Comparison of ENCODE assay signal across 18 cellular contexts in genomic region chr1:59487335-59488031, GRCh38.
DNase-seq lines count a peak whose midpoint lies in the region; ATAC-seq, FAIRE-seq and TF ChIP-seq lines count a peak whose summit lies in the region.
"Had no signal": no experiment of that assay in that cellular context is flagged by ENCODE, and none has a peak within 500 bp of the region (broad histone marks: within the 10 kb centered on the region; RNA-seq: fewer than 3 reads in every experiment).

No MANE protein-coding gene starts in this region.

- no peaks in the 10 kb centered on the region for H3K36me3 ChIP-seq in MM.1S (replicated peaks; ENCODE audit: insufficient read depth, low read length)
- no peaks in the 10 kb centered on the region for H3K36me3 ChIP-seq in bronchial epithelial cell (ENCODE audit: control insufficient read depth, insufficient read depth, low read length)
- H3K36me3 ChIP-seq in mesenchymal stem cell (ENCODE audit: control insufficient read depth in 1 of 2, insufficient read depth in 2 of 2, low read depth in 1 of 2, low read length in 2 of 2) = no peaks in the 10 kb centered on the region
- H3K36me3 ChIP-seq in transverse colon = no peaks in the 10 kb centered on the region

- H3K14ac ChIP-seq in mesenchymal stem cell (ENCODE audit: low read length in 2 of 2) = no peak overlapping the region

- H2AFZ ChIP-seq in MM.1S (ENCODE audit: low read length) (peak overlapping the region; percentile 33), mesenchymal stem cell (ENCODE audit: low read depth, low read length) (no peak overlapping the region)

- no peak for TF ChIP-seq POLR2A in transverse colon (IDR thresholded peaks at IDR 0.05)

- H3F3A ChIP-seq in MM.1S (ENCODE audit: insufficient read depth, low read length) = peaks cover 7% of the 10 kb centered on the region

- TF ChIP-seq CTCF in MM.1S (IDR thresholded peaks at IDR 0.05; ENCODE audit: low read length) = no peak
- no peak for TF ChIP-seq CTCF in bronchial epithelial cell (IDR thresholded peaks at IDR 0.05; ENCODE audit: insufficient read depth, low read length, severe bottlenecking)
- TF ChIP-seq CTCF in transverse colon (IDR thresholded peaks at IDR 0.05) = no peak

- H4K91ac ChIP-seq in mesenchymal stem cell (ENCODE audit: low read length) = no peak overlapping the region

- H2AK5ac ChIP-seq in mesenchymal stem cell (ENCODE audit: low read length, severe bottlenecking) = no peak overlapping the region

- H3K9ac ChIP-seq in MM.1S (ENCODE audit: low read length) = no peak overlapping the region
- H3K9ac ChIP-seq in mesenchymal stem cell (ENCODE audit: low read length) = peak overlapping the region; percentile 63

- H4K8ac ChIP-seq in mesenchymal stem cell (ENCODE audit: low read length) = peak overlapping the region; percentile 45

- DNase-seq in AG20443 (ENCODE audit: low spot score) = peak; percentile 76
- peak; percentile 66 for DNase-seq in MM.1S
- peak; percentile 89 for DNase-seq in bronchial epithelial cell (ENCODE audit: low read depth)
- DNase-seq in mesenchymal stem cell = no peak
- no peak for DNase-seq in transverse colon
- DNase-seq: activated naive CD4-positive, alpha-beta T cell treated with Interleukin-2 at 50 U/mL for 16 hours; DMS153; immature natural killer cell; NCI-H1048; NCI-H2227 treated with DMSO at 0.1 percent for 48 hours; T-helper 9 cell had no signal

- no peak for ATAC-seq in GM21723 (IDR thresholded peaks at IDR 0.05; ENCODE audit: unreplicated experiment)
- no peak for ATAC-seq in HG03108 (IDR thresholded peaks at IDR 0.05; ENCODE audit: unreplicated experiment)
- no peak for ATAC-seq in GM21528 (IDR thresholded peaks at IDR 0.05; ENCODE audit: low FRiP score, unreplicated experiment)
- ATAC-seq: stimulated activated memory B cell treated with anti-CD40 and anti-IgM and Interleukin-4, amounts not matched to agents 10 μg/mL and 1 μg/mL and 100 μg/mL, for 72 hours had no signal

- H3K4ac ChIP-seq in mesenchymal stem cell (ENCODE audit: low read depth in 1 of 2, low read length in 2 of 2) = no peak overlapping the region

- WGBS in mesenchymal stem cell = 73% methylated on average over 1 of the region's 2 CpGs
- 87% methylated on average over 2 of the region's 2 CpGs; no CpG with 5 or more reads in 1 of the 2 donors for WGBS in transverse colon (ENCODE audit: low coverage in 1 of 2), 2 donors

- H3K9me2 ChIP-seq in MM.1S (replicated peaks; ENCODE audit: insufficient read depth, low read length) = no peaks in the 10 kb centered on the region

- intact Hi-C loops in transverse colon (cut with DNase I; ENCODE audit: low total_unique reads) = no loop called here

- no peaks in the 10 kb centered on the region for H4K20me1 ChIP-seq in MM.1S (ENCODE audit: insufficient read depth, low read length)

- H2BK120ac ChIP-seq in mesenchymal stem cell (ENCODE audit: low read depth, low read length) = no peak overlapping the region

- H3K27me3 ChIP-seq in MM.1S (replicated peaks; ENCODE audit: insufficient read depth, low read length) = no peaks in the 10 kb centered on the region
- H3K27me3 ChIP-seq in bronchial epithelial cell (ENCODE audit: control insufficient read depth, insufficient read depth, low read length) = no peaks in the 10 kb centered on the region
- H3K27me3 ChIP-seq in mesenchymal stem cell (ENCODE audit: control insufficient read depth in 1 of 2, insufficient read depth in 1 of 2, low read length in 2 of 2) = no peaks in the 10 kb centered on the region
- no peaks in the 10 kb centered on the region for H3K27me3 ChIP-seq in transverse colon

- H3K79me1 ChIP-seq in mesenchymal stem cell (replicated peaks; ENCODE audit: low read length, poor library complexity, severe bottlenecking) = peaks cover 2% of the 10 kb centered on the region

- peak overlapping the region; percentile 67 for H2BK15ac ChIP-seq in mesenchymal stem cell (ENCODE audit: low read depth, poor library complexity, severe bottlenecking)

- H3K18ac ChIP-seq in mesenchymal stem cell (ENCODE audit: low read depth in 1 of 2, low read length in 2 of 2) = peak overlapping the region in 1 of 2 experiments; percentile 19

- H2BK5ac ChIP-seq in mesenchymal stem cell (ENCODE audit: low read depth, low read length, poor library complexity, severe bottlenecking) = no peak overlapping the region

- H3K79me2 ChIP-seq in MM.1S (ENCODE audit: low read length) = no peaks in the 10 kb centered on the region

- peak overlapping the region in 1 of 2 experiments; percentile 4 for H2BK12ac ChIP-seq in mesenchymal stem cell (ENCODE audit: low read length in 2 of 2)

- H3K4me1 ChIP-seq in MM.1S (ENCODE audit: low read length) (peaks cover 37% of the 10 kb centered on the region), mesenchymal stem cell (ENCODE audit: control insufficient read depth, insufficient read depth, low read depth, low read length) (peaks cover 1% of the 10 kb centered on the region), transverse colon (peaks cover 0 to 14% (median 3%) of the 10 kb centered on the region in 4 donors)

- no peak overlapping the region for H3K23ac ChIP-seq in mesenchymal stem cell (ENCODE audit: low read length in 2 of 2)

- no peak for FAIRE-seq in bronchial epithelial cell (lab: Jason Lieb, UNC)
- FAIRE-seq: GM12892, urothelium cell line had no signal

- H3K9me3 ChIP-seq in MM.1S (replicated peaks; ENCODE audit: insufficient read depth, low read length) (no peaks in the 10 kb centered on the region), mesenchymal stem cell (ENCODE audit: control insufficient read depth, low read length) (no peaks in the 10 kb centered on the region), transverse colon (no peaks in the 10 kb centered on the region)

- no peak for TF ChIP-seq EP300 in transverse colon (IDR thresholded peaks at IDR 0.05; ENCODE audit: low read depth)

- peak overlapping the region; percentile 31; the same call in 1 of the 2 replicates for H3K27ac ChIP-seq in MM.1S (ENCODE audit: low read length)
- H3K27ac ChIP-seq in mesenchymal stem cell (ENCODE audit: low read length, poor library complexity, severe bottlenecking) = no peak overlapping the region
- no peak overlapping the region for H3K27ac ChIP-seq in transverse colon
- H3K27ac ChIP-seq: HL-60 had no signal

- in situ Hi-C loops in transverse colon (cut with MboI; ENCODE audit: low pct_ligation_motif_present in 1 of 4, low pct_unique_long_range_greater_than_20kb in 1 of 4, low sequenced_read_pairs in 3 of 4) = no loop called here

- H3K4me3 ChIP-seq in MM.1S (ENCODE audit: low read length) (peak overlapping the region; percentile 4; the same call in 1 of the 2 replicates), bronchial epithelial cell (ENCODE audit: low read depth, low read length) (no peak overlapping the region), mesenchymal stem cell (ENCODE audit: insufficient read depth in 1 of 2, low read depth in 1 of 2, low read length in 2 of 2) (no peak overlapping the region), transverse colon (no peak overlapping the region)

- peak overlapping the region; percentile 31; the same call in 1 of the 2 replicates for H3K4me2 ChIP-seq in MM.1S (ENCODE audit: low read depth, low read length)
- H3K4me2 ChIP-seq in mesenchymal stem cell (ENCODE audit: low read length, poor library complexity, severe bottlenecking) = no peak overlapping the region

Comparison
In these comparisons a context has a peak if more than half of its experiments do, and no peak if none do; other contexts are left out.
1. DNase-seq: peak in AG20443 (single experiment), MM.1S (single experiment) and bronchial epithelial cell (single experiment); none in mesenchymal stem cell (single experiment) and transverse colon (single experiment).